Comparison of ENCODE assay signal across 2 cellular contexts in genomic region chr12:108839011-108839889, GRCh38.
A peak's percentile ranks its signal among the peaks of the same experiment; 100 is the strongest.
TF ChIP-seq lines count a peak whose summit lies in the region.

No MANE protein-coding gene starts in this region.

TF ChIP-seq in K562, 482 proteins besides CTCF, POLR2A, EP300 and RAD21 (continues in another document):
- no peak for TF ChIP-seq SREBF2 (CRISPR knock-in tag; IDR thresholded peaks at IDR 0.05)
- no peak for TF ChIP-seq GATAD2A (IDR thresholded peaks at IDR 0.05)
- TF ChIP-seq NR2C2 (CRISPR knock-in tag; IDR thresholded peaks at IDR 0.05), result no peak
- TF ChIP-seq NR2C2 (tag; IDR thresholded peaks at IDR 0.05), result 0 out of 2 replicates have a peak, but pooled peaks have one; percentile 1
- no peak for TF ChIP-seq ZNF280B (CRISPR knock-in tag; IDR thresholded peaks at IDR 0.05)
- TF ChIP-seq MYNN (IDR thresholded peaks at IDR 0.05), result no peak
- no peak for TF ChIP-seq MYNN (CRISPR knock-in tag; IDR thresholded peaks at IDR 0.05)
- no peak for TF ChIP-seq HDGF (IDR thresholded peaks at IDR 0.05)
- no peak for TF ChIP-seq MEF2D (tag; conservative IDR thresholded peaks at IDR 0.05; ENCODE audit: low read depth)
- no peak for TF ChIP-seq E2F1 (CRISPR knock-in tag; IDR thresholded peaks at IDR 0.05)
- no peak for TF ChIP-seq HMGN3 (IDR thresholded peaks at IDR 0.05; ENCODE audit: borderline replicate concordance, extremely low read depth, insufficient read length, low read depth, low read length)
- no peak for TF ChIP-seq PREB (CRISPR knock-in tag; IDR thresholded peaks at IDR 0.05)
- no peak for TF ChIP-seq ZNF280A (IDR thresholded peaks at IDR 0.05; ENCODE audit: low read depth, partially characterized antibody)
- 0 out of 4 replicates have a peak, but pooled peaks of 1 of the 2 experiments have one; percentile 3 for TF ChIP-seq UBTF (IDR thresholded peaks at IDR 0.05; ENCODE audit: borderline replicate concordance in 1 of 2, low read depth in 2 of 2, low read length in 2 of 2)
- no peak for TF ChIP-seq NFE2L1 (tag; IDR thresholded peaks at IDR 0.05; ENCODE audit: borderline replicate concordance, low read depth)
- TF ChIP-seq E2F5 (CRISPR knock-in tag; IDR thresholded peaks at IDR 0.05), result no peak
- TF ChIP-seq RBM14 (IDR thresholded peaks at IDR 0.05; ENCODE audit: borderline replicate concordance, insufficient read depth, low read depth, low read length), result no peak
- TF ChIP-seq BRD4 (IDR thresholded peaks at IDR 0.05), result no peak
- no peak for TF ChIP-seq CREM (IDR thresholded peaks at IDR 0.05; ENCODE audit: low read depth)
- TF ChIP-seq SNRNP70 (optimal IDR thresholded peaks at IDR 0.05; ENCODE audit: low read depth, low read length), result no peak
- TF ChIP-seq ZFP36 (IDR thresholded peaks at IDR 0.05; ENCODE audit: low read depth, low read length, partially characterized antibody), result no peak

TF ChIP-seq in liver, 16 proteins besides CTCF, POLR2A, EP300 and RAD21:
- TF ChIP-seq YY1 (IDR thresholded peaks at IDR 0.05) (no peak), TAF1 (conservative IDR thresholded peaks at IDR 0.05) (no peak), JUND (IDR thresholded peaks at IDR 0.05) (no peak), ATF3 (IDR thresholded peaks at IDR 0.05) (no peak), GABPA (IDR thresholded peaks at IDR 0.05 in 1 of 2, conservative IDR thresholded peaks at IDR 0.05 in 1 of 2) (no peak), NR2F2 (IDR thresholded peaks at IDR 0.05) (no peak), HNF4G (IDR thresholded peaks at IDR 0.05) (no peak), FOXA2 (IDR thresholded peaks at IDR 0.05) (no peak), EGR1 (IDR thresholded peaks at IDR 0.05; ENCODE audit: low read depth in 2 of 2) (no peak), REST (IDR thresholded peaks at IDR 0.05) (no peak), RXRA (IDR thresholded peaks at IDR 0.05) (no peak), MAX (IDR thresholded peaks at IDR 0.05) (no peak), HNF4A (conservative IDR thresholded peaks at IDR 0.05) (no peak), ZBTB33 (IDR thresholded peaks at IDR 0.05) (no peak), SP1 (IDR thresholded peaks at IDR 0.05) (no peak)
TF ChIP-seq in liver: peak in this region for 0.
